In the genomic region with DNA sequence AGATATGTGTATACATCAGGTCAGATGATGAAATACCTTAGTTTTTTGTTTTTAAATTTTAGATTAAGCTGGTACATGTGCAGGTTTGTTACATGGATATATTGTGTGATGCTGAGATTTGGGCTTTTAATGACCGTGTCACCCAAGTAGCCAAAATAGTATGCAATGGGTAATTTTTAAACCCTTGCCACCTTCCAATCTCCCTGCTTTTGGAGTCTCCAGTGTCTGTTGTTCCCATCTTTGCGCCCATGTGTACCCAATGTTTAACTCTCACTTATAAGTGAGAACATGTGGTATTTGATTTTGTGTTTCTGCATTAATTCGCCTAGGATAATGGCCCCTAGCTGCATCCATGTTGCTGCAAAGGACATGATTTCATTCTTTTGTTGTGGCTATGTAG, we compare ENCODE assay signal across 1 cellular context.
TF ChIP-seq lines count a peak whose summit lies in the region.

No MANE protein-coding gene starts in this region.

TF ChIP-seq in K562, 482 proteins besides CTCF, POLR2A, EP300 and RAD21 (continues in another document):
- TF ChIP-seq TRIM28 (IDR thresholded peaks at IDR 0.05) = no peak
- 0 out of 2 replicates have a peak, but pooled peaks have one; percentile 56 for TF ChIP-seq ZNF76 (CRISPR knock-in tag; IDR thresholded peaks at IDR 0.05; ENCODE audit: borderline replicate concordance)
- TF ChIP-seq MAFF (IDR thresholded peaks at IDR 0.05; ENCODE audit: low read length) = no peak
- TF ChIP-seq HSF4 (CRISPR knock-in tag; IDR thresholded peaks at IDR 0.05; ENCODE audit: borderline replicate concordance) = no peak
- TF ChIP-seq, protein P1, sequence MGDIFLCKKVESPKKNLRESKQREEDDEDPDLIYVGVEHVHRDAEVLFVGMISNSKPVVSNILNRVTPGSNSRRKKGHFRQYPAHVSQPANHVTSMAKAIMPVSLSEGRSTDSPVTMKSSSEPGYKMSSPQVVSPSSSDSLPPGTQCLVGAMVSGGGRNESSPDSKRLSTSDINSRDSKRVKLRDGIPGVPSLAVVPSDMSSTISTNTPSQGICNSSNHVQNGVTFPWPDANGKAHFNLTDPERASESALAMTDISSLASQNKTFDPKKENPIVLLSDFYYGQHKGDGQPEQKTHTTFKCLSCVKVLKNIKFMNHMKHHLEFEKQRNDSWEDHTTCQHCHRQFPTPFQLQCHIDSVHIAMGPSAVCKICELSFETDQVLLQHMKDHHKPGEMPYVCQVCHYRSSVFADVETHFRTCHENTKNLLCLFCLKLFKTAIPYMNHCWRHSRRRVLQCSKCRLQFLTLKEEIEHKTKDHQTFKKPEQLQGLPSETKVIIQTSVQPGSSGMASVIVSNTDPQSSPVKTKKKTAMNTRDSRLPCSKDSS (IDR thresholded peaks at IDR 0.05; ENCODE audit: low read depth, partially characterized antibody) = no peak
- no peak for TF ChIP-seq BRCA1 (IDR thresholded peaks at IDR 0.05)
- TF ChIP-seq BRCA1 (CRISPR knock-in tag; IDR thresholded peaks at IDR 0.05) = no peak
- no peak for TF ChIP-seq TAF1 (IDR thresholded peaks at IDR 0.05; ENCODE audit: control insufficient read depth, extremely low read depth, insufficient read depth, low read length, severe bottlenecking)
- no peak for TF ChIP-seq MCM2 (IDR thresholded peaks at IDR 0.05; ENCODE audit: low read depth)
- TF ChIP-seq RREB1 (CRISPR knock-in tag; IDR thresholded peaks at IDR 0.05) = no peak
- TF ChIP-seq DEAF1 (CRISPR knock-in tag; IDR thresholded peaks at IDR 0.05) = 0 out of 2 replicates have a peak, but pooled peaks have one; percentile 16
- no peak for TF ChIP-seq ZNF263 (CRISPR knock-in tag; IDR thresholded peaks at IDR 0.05; ENCODE audit: borderline replicate concordance)
- no peak for TF ChIP-seq TEAD2 (tag; IDR thresholded peaks at IDR 0.05)
- TF ChIP-seq, protein P2, sequence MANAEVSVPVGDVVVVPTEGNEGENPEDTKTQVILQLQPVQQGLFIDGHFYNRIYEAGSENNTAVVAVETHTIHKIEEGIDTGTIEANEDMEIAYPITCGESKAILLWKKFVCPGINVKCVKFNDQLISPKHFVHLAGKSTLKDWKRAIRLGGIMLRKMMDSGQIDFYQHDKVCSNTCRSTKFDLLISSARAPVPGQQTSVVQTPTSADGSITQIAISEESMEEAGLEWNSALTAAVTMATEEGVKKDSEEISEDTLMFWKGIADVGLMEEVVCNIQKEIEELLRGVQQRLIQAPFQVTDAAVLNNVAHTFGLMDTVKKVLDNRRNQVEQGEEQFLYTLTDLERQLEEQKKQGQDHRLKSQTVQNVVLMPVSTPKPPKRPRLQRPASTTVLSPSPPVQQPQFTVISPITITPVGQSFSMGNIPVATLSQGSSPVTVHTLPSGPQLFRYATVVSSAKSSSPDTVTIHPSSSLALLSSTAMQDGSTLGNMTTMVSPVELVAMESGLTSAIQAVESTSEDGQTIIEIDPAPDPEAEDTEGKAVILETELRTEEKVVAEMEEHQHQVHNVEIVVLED (CRISPR knock-in tag; IDR thresholded peaks at IDR 0.05) = no peak
- TF ChIP-seq ZNF507 (tag; conservative IDR thresholded peaks at IDR 0.05) = no peak
- no peak for TF ChIP-seq USF2 (CRISPR knock-in tag; IDR thresholded peaks at IDR 0.05)
- TF ChIP-seq ZBTB17 (CRISPR knock-in tag; IDR thresholded peaks at IDR 0.05) = no peak
- no peak for TF ChIP-seq SMC3 (conservative IDR thresholded peaks at IDR 0.05; ENCODE audit: insufficient read depth, low read depth, low read length)
- TF ChIP-seq MAZ (CRISPR knock-in tag; conservative IDR thresholded peaks at IDR 0.05 in 1 of 2, IDR thresholded peaks at IDR 0.05 in 1 of 2) = 0 out of 4 replicates have a peak, but pooled peaks of 1 of the 2 experiments have one; percentile 9
- TF ChIP-seq ZNF589 (CRISPR knock-in tag; IDR thresholded peaks at IDR 0.05; ENCODE audit: low read depth) = peak; percentile 45; the same call in 1 of the 2 replicates
- TF ChIP-seq ZC3H4 (CRISPR knock-in tag; IDR thresholded peaks at IDR 0.05; ENCODE audit: borderline replicate concordance) = no peak
- TF ChIP-seq SIX5 (IDR thresholded peaks at IDR 0.05; ENCODE audit: borderline replicate concordance in 1 of 2, insufficient read depth in 1 of 2, low read depth in 1 of 2, low read length in 2 of 2) = no peak
- TF ChIP-seq, protein P3, sequence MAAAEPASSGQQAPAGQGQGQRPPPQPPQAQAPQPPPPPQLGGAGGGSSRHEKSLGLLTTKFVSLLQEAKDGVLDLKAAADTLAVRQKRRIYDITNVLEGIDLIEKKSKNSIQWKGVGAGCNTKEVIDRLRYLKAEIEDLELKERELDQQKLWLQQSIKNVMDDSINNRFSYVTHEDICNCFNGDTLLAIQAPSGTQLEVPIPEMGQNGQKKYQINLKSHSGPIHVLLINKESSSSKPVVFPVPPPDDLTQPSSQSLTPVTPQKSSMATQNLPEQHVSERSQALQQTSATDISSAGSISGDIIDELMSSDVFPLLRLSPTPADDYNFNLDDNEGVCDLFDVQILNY (CRISPR knock-in tag; IDR thresholded peaks at IDR 0.05) = no peak
- TF ChIP-seq, protein P4, sequence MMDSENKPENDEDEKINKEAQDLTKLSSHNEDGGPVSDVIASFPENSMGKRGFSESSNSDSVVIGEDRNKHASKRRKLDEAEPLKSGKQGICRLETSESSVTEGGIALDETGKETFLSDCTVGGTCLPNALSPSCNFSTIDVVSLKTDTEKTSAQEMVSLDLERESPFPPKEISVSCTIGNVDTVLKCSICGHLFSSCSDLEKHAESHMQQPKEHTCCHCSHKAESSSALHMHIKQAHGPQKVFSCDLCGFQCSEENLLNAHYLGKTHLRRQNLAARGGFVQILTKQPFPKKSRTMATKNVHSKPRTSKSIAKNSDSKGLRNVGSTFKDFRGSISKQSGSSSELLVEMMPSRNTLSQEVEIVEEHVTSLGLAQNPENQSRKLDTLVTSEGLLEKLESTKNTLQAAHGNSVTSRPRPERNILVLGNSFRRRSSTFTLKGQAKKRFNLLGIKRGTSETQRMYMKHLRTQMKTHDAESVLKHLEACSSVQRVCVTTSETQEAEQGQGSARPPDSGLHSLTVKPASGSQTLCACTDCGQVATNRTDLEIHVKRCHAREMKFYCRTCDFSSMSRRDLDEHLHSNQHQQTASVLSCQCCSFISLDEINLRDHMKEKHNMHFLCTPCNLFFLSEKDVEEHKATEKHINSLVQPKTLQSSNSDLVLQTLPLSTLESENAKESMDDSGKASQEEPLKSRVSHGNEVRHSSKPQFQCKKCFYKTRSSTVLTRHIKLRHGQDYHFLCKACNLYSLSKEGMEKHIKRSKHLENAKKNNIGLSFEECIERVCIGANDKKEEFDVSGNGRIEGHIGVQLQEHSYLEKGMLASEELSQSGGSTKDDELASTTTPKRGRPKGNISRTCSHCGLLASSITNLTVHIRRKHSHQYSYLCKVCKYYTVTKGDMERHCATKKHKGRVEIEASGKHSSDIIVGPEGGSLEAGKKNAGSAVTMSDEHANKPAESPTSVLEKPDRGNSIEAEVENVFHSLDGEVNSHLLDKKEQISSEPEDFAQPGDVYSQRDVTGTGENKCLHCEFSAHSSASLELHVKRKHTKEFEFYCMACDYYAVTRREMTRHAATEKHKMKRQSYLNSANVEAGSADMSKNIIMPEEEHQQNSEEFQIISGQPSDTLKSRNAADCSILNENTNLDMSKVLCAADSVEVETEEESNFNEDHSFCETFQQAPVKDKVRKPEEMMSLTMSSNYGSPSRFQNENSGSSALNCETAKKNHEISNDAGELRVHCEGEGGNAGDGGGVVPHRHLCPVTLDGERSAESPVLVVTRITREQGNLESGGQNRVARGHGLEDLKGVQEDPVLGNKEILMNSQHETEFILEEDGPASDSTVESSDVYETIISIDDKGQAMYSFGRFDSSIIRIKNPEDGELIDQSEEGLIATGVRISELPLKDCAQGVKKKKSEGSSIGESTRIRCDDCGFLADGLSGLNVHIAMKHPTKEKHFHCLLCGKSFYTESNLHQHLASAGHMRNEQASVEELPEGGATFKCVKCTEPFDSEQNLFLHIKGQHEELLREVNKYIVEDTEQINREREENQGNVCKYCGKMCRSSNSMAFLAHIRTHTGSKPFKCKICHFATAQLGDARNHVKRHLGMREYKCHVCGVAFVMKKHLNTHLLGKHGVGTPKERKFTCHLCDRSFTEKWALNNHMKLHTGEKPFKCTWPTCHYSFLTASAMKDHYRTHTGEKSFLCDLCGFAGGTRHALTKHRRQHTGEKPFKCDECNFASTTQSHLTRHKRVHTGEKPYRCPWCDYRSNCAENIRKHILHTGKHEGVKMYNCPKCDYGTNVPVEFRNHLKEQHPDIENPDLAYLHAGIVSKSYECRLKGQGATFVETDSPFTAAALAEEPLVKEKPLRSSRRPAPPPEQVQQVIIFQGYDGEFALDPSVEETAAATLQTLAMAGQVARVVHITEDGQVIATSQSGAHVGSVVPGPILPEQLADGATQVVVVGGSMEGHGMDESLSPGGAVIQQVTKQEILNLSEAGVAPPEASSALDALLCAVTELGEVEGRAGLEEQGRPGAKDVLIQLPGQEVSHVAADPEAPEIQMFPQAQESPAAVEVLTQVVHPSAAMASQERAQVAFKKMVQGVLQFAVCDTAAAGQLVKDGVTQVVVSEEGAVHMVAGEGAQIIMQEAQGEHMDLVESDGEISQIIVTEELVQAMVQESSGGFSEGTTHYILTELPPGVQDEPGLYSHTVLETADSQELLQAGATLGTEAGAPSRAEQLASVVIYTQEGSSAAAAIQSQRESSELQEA (IDR thresholded peaks at IDR 0.05; ENCODE audit: low read depth) = no peak
- no peak for TF ChIP-seq GTF3C2 (IDR thresholded peaks at IDR 0.05; ENCODE audit: borderline replicate concordance, extremely low read depth, insufficient read length)
- no peak for TF ChIP-seq ZNF134 (CRISPR knock-in tag; conservative IDR thresholded peaks at IDR 0.05)
